ENCODE assay signal across 1 cellular context in genomic region chr12:54035561-54036377, GRCh38.
TF ChIP-seq lines count a peak whose summit lies in the region.

No MANE protein-coding gene starts in this region.

TF ChIP-seq in HEK293, 187 proteins besides CTCF, POLR2A, EP300 and RAD21 (continues in another document):
- TF ChIP-seq YY1 (tag by site-specific recombination; IDR thresholded peaks at IDR 0.05): no peak
- TF ChIP-seq GLIS1 (tag by site-specific recombination; IDR thresholded peaks at IDR 0.05): peak; percentile 67
- TF ChIP-seq ZNF585B (tag by site-specific recombination; IDR thresholded peaks at IDR 0.05): no peak
- peak; percentile 91 for TF ChIP-seq FEZF1 (tag by site-specific recombination; IDR thresholded peaks at IDR 0.05)
- peak; percentile 85 for TF ChIP-seq WT1 (tag by site-specific recombination; IDR thresholded peaks at IDR 0.05)
- TF ChIP-seq ZSCAN23 (tag by site-specific recombination; IDR thresholded peaks at IDR 0.05): no peak
- peak; percentile 69 for TF ChIP-seq ZBTB17 (tag by site-specific recombination; IDR thresholded peaks at IDR 0.05)
- TF ChIP-seq ZBTB21 (tag by site-specific recombination; IDR thresholded peaks at IDR 0.05): no peak
- peak; percentile 66 for TF ChIP-seq ZNF366 (tag by site-specific recombination; conservative IDR thresholded peaks at IDR 0.05)
- peak; percentile 86 for TF ChIP-seq ZBTB48 (tag by site-specific recombination; IDR thresholded peaks at IDR 0.05)
- no peak; the same call in 1 of the 2 replicates for TF ChIP-seq SP7 (tag by site-specific recombination; IDR thresholded peaks at IDR 0.05)
- no peak for TF ChIP-seq ZNF580 (tag by site-specific recombination; IDR thresholded peaks at IDR 0.05)
- peak; percentile 45; the same call in 1 of the 2 replicates for TF ChIP-seq ZXDB (tag by site-specific recombination; IDR thresholded peaks at IDR 0.05)
- TF ChIP-seq ZNF488 (tag by site-specific recombination; IDR thresholded peaks at IDR 0.05): no peak
- TF ChIP-seq ZNF341 (tag by site-specific recombination; IDR thresholded peaks at IDR 0.05; ENCODE audit: low read depth): peak; percentile 94
- TF ChIP-seq ZBTB7A (tag by site-specific recombination; IDR thresholded peaks at IDR 0.05; ENCODE audit: low read depth): 0 out of 2 replicates have a peak, but pooled peaks have one; percentile 29
- TF ChIP-seq OSR2 (tag by site-specific recombination; IDR thresholded peaks at IDR 0.05): peak; percentile 44
- peak; percentile 44; the same call in 1 of the 2 replicates for TF ChIP-seq ZBTB11 (tag by site-specific recombination; conservative IDR thresholded peaks at IDR 0.05; ENCODE audit: low read depth)
- TF ChIP-seq ZNF202 (tag by site-specific recombination; IDR thresholded peaks at IDR 0.05; ENCODE audit: borderline replicate concordance): no peak
- peak; percentile 85 for TF ChIP-seq ZNF18 (tag by site-specific recombination; IDR thresholded peaks at IDR 0.05)
- no peak for TF ChIP-seq ZNF707 (tag by site-specific recombination; IDR thresholded peaks at IDR 0.05)
- peak; percentile 58 for TF ChIP-seq PRDM10 (tag by site-specific recombination; IDR thresholded peaks at IDR 0.05)
- 0 out of 2 replicates have a peak, but pooled peaks have one; percentile 21 for TF ChIP-seq ZNF398 (tag by site-specific recombination; IDR thresholded peaks at IDR 0.05)
- TF ChIP-seq ZEB2 (tag by site-specific recombination; IDR thresholded peaks at IDR 0.05): peak; percentile 49; the same call in 1 of the 2 replicates
- TF ChIP-seq ZNF394 (tag by site-specific recombination; IDR thresholded peaks at IDR 0.05; ENCODE audit: borderline replicate concordance): peak; percentile 22; the same call in 1 of the 2 replicates
- TF ChIP-seq ZIC2 (tag by site-specific recombination; IDR thresholded peaks at IDR 0.05): peak; percentile 61
- TF ChIP-seq ZNF2 (tag by site-specific recombination; IDR thresholded peaks at IDR 0.05): peak; percentile 54; the same call in 1 of the 2 replicates
- peak; percentile 33; the same call in 1 of the 2 replicates for TF ChIP-seq ZNF629 (tag by site-specific recombination; IDR thresholded peaks at IDR 0.05)
- TF ChIP-seq EGR2 (tag by site-specific recombination; IDR thresholded peaks at IDR 0.05; ENCODE audit: low read depth): peak; percentile 83
- no peak for TF ChIP-seq ZBTB1 (tag by site-specific recombination; IDR thresholded peaks at IDR 0.05)
- TF ChIP-seq ZNF501 (tag by site-specific recombination; IDR thresholded peaks at IDR 0.05): no peak
- peak; percentile 59; the same call in 1 of the 2 replicates for TF ChIP-seq ZSCAN30 (tag by site-specific recombination; IDR thresholded peaks at IDR 0.05)
- TF ChIP-seq ZSCAN18 (tag by site-specific recombination; IDR thresholded peaks at IDR 0.05): no peak
- peak; percentile 51; the same call in 1 of the 2 replicates for TF ChIP-seq PATZ1 (tag by site-specific recombination; IDR thresholded peaks at IDR 0.05)
- TF ChIP-seq ZNF692 (tag by site-specific recombination; IDR thresholded peaks at IDR 0.05): 0 out of 2 replicates have a peak, but pooled peaks have one; percentile 20
- no peak for TF ChIP-seq ZFP41 (tag by site-specific recombination; IDR thresholded peaks at IDR 0.05; ENCODE audit: borderline replicate concordance)
- peak; percentile 45 for TF ChIP-seq ZNF423 (tag by site-specific recombination; IDR thresholded peaks at IDR 0.05)
- TF ChIP-seq ZBTB8A (tag by site-specific recombination; IDR thresholded peaks at IDR 0.05): peak; percentile 50
- TF ChIP-seq ZFP69B (tag by site-specific recombination; IDR thresholded peaks at IDR 0.05): peak; percentile 33; the same call in 1 of the 2 replicates
- peak; percentile 66 for TF ChIP-seq GLIS2 (tag by site-specific recombination; IDR thresholded peaks at IDR 0.05)
- TF ChIP-seq HIC1 (tag by site-specific recombination; IDR thresholded peaks at IDR 0.05): peak; percentile 61; the same call in 1 of the 2 replicates
- TF ChIP-seq ZFHX2 (tag by site-specific recombination; conservative IDR thresholded peaks at IDR 0.05): peak; percentile 87
- peak; percentile 80 for TF ChIP-seq ZNF600 (tag by site-specific recombination; IDR thresholded peaks at IDR 0.05)
